Comparison of ENCODE assay signal across 1 cellular context in genomic region chr12:68746572-68747180, GRCh38.
TF ChIP-seq lines count a peak whose summit lies in the region.

No MANE protein-coding gene starts in this region.

TF ChIP-seq in HepG2, 621 proteins besides CTCF, POLR2A, EP300 and RAD21 (continued from another document):
- no peak; the same call in 1 of the 2 replicates for TF ChIP-seq ZNF687 (CRISPR knock-in tag; IDR thresholded peaks at IDR 0.05)
- TF ChIP-seq NCOA5 (CRISPR knock-in tag; IDR thresholded peaks at IDR 0.05): no peak
- no peak; the same call in 1 of the 2 replicates for TF ChIP-seq ZNF441 (CRISPR knock-in tag; IDR thresholded peaks at IDR 0.05; ENCODE audit: borderline replicate concordance)
- TF ChIP-seq ZNF879 (CRISPR knock-in tag; IDR thresholded peaks at IDR 0.05): no peak
- TF ChIP-seq BRD4 (CRISPR knock-in tag; IDR thresholded peaks at IDR 0.05): no peak
- TF ChIP-seq HNRNPL (IDR thresholded peaks at IDR 0.05; ENCODE audit: low read depth, low read length): no peak
- TF ChIP-seq AFF4 (CRISPR knock-in tag; IDR thresholded peaks at IDR 0.05): no peak
- no peak for TF ChIP-seq CERS6 (CRISPR knock-in tag; IDR thresholded peaks at IDR 0.05)
- no peak for TF ChIP-seq ZSCAN29 (CRISPR knock-in tag; conservative IDR thresholded peaks at IDR 0.05)
- no peak for TF ChIP-seq U2AF2 (IDR thresholded peaks at IDR 0.05; ENCODE audit: low read depth, low read length)
- no peak for TF ChIP-seq RORA (CRISPR knock-in tag; IDR thresholded peaks at IDR 0.05)
- TF ChIP-seq ZNF512 (CRISPR knock-in tag; IDR thresholded peaks at IDR 0.05): no peak
- no peak for TF ChIP-seq YY1 (IDR thresholded peaks at IDR 0.05; ENCODE audit: insufficient read depth, insufficient replicate concordance, low read depth, low read length)
- peak; percentile 82 for TF ChIP-seq FOSL2 (CRISPR knock-in tag; IDR thresholded peaks at IDR 0.05)
- TF ChIP-seq WIZ (CRISPR knock-in tag; IDR thresholded peaks at IDR 0.05): no peak
- no peak for TF ChIP-seq CSRNP1 (CRISPR knock-in tag; IDR thresholded peaks at IDR 0.05)
- TF ChIP-seq ZNF839 (CRISPR knock-in tag; IDR thresholded peaks at IDR 0.05; ENCODE audit: borderline replicate concordance): 0 out of 2 replicates have a peak, but pooled peaks have one; percentile 15
- no peak for TF ChIP-seq THAP11 (CRISPR knock-in tag; IDR thresholded peaks at IDR 0.05)
- TF ChIP-seq ZNF18 (CRISPR knock-in tag; IDR thresholded peaks at IDR 0.05; ENCODE audit: insufficient replicate concordance): no peak
- TF ChIP-seq BCLAF1 (IDR thresholded peaks at IDR 0.05): no peak
- TF ChIP-seq NFKB2 (CRISPR knock-in tag; IDR thresholded peaks at IDR 0.05; ENCODE audit: borderline replicate concordance): no peak
- TF ChIP-seq HNRNPH1 (optimal IDR thresholded peaks at IDR 0.05; ENCODE audit: low read depth, low read length): no peak
- TF ChIP-seq PHF5A (CRISPR knock-in tag; IDR thresholded peaks at IDR 0.05; ENCODE audit: low read depth, unreplicated experiment): no peak
- no peak for TF ChIP-seq HMG20B (CRISPR knock-in tag; conservative IDR thresholded peaks at IDR 0.05)
- TF ChIP-seq DNMT3B (CRISPR knock-in tag; conservative IDR thresholded peaks at IDR 0.05): no peak
- TF ChIP-seq BCL6 (CRISPR knock-in tag; IDR thresholded peaks at IDR 0.05): no peak
- TF ChIP-seq SAFB2 (CRISPR knock-in tag; IDR thresholded peaks at IDR 0.05; ENCODE audit: borderline replicate concordance, low read depth): no peak
- TF ChIP-seq ZNF3 (CRISPR knock-in tag; IDR thresholded peaks at IDR 0.05): no peak
- no peak for TF ChIP-seq ZNF44 (CRISPR knock-in tag; IDR thresholded peaks at IDR 0.05)
- TF ChIP-seq GATAD2A (CRISPR knock-in tag; IDR thresholded peaks at IDR 0.05): 0 out of 2 replicates have a peak, but pooled peaks have one; percentile 21
- no peak for TF ChIP-seq ZNF230 (CRISPR knock-in tag; IDR thresholded peaks at IDR 0.05)
- 0 out of 2 replicates have a peak, but pooled peaks have one; percentile 15 for TF ChIP-seq ZNF264 (CRISPR knock-in tag; IDR thresholded peaks at IDR 0.05)
- no peak for TF ChIP-seq ZNF772 (CRISPR knock-in tag; IDR thresholded peaks at IDR 0.05)
